ENCODE assay signal across 20 cellular contexts in genomic region chr11:72135891-72136676, GRCh38. TPM values are rescaled to one million over a fixed set of nuclear protein-coding genes. Genes with fewer than 3 reads are reported as not detected.
DNase-seq lines count a peak whose midpoint lies in the region; ATAC-seq and TF ChIP-seq lines count a peak whose summit lies in the region.
"Had no signal": no experiment of that assay in that cellular context is flagged by ENCODE, and none has a peak within 500 bp of the region (broad histone marks: within the 10 kb centered on the region; RNA-seq: fewer than 3 reads in every experiment).

No MANE protein-coding gene starts in this region.

- H3K27me3 Mint-ChIP-seq in activated naive CD8-positive, alpha-beta T cell treated with anti-CD3 and anti-CD28 coated beads, Interleukin-2, amount 10 ng/mL, durations not matched to agents 7 days and 5 days: peaks cover 27% of the 10 kb centered on the region
- peaks cover 16% of the 10 kb centered on the region for H3K27me3 Mint-ChIP-seq in activated naive CD8-positive, alpha-beta T cell treated with anti-CD3 and anti-CD28 coated beads for 36 hours

- intact Hi-C loops in cardiac septum (cut with DNase I): no loop called here

- ATAC-seq in activated naive CD8-positive, alpha-beta T cell treated with anti-CD3 and anti-CD28 coated beads, Interleukin-2, amount 10 ng/mL, durations not matched to agents 7 days and 5 days (ENCODE audit: low read depth): no peak

- no peaks in the 10 kb centered on the region for H3K4me1 ChIP-seq in Peyer's patch
- H3K4me1 ChIP-seq: upper lobe of right lung had no signal

- no peak for TF ChIP-seq CTCF in Peyer's patch (IDR thresholded peaks at IDR 0.05)

- peaks cover 10% of the 10 kb centered on the region for H3K4me1 Mint-ChIP-seq in activated naive CD8-positive, alpha-beta T cell treated with anti-CD3 and anti-CD28 coated beads, Interleukin-2, amount 10 ng/mL, durations not matched to agents 7 days and 5 days
- peaks cover 3% of the 10 kb centered on the region for H3K4me1 Mint-ChIP-seq in activated naive CD8-positive, alpha-beta T cell treated with anti-CD3 and anti-CD28 coated beads for 36 hours

- no peaks in the 10 kb centered on the region for H3K36me3 Mint-ChIP-seq in activated naive CD8-positive, alpha-beta T cell treated with anti-CD3 and anti-CD28 coated beads, Interleukin-2, amount 10 ng/mL, durations not matched to agents 7 days and 5 days
- H3K36me3 Mint-ChIP-seq in activated naive CD8-positive, alpha-beta T cell treated with anti-CD3 and anti-CD28 coated beads for 36 hours: no peaks in the 10 kb centered on the region

- no peak overlapping the region for H3K27ac ChIP-seq in Peyer's patch
- H3K27ac ChIP-seq: upper lobe of right lung had no signal

- no peak for DNase-seq in activated naive CD8-positive, alpha-beta T cell treated with anti-CD3 and anti-CD28 coated beads, Interleukin-2, amount 10 ng/mL, durations not matched to agents 7 days and 5 days
- no peak for DNase-seq in activated naive CD8-positive, alpha-beta T cell treated with anti-CD3 and anti-CD28 coated beads for 36 hours
- peak; percentile 45 for DNase-seq in iris pigment epithelial cell (ENCODE audit: low read depth)
- DNase-seq in Peyer's patch: no peak
- DNase-seq in cardiac septum (ENCODE audit: low spot score): no peak
- DNase-seq in NCI-H146 (lab: John Stamatoyannopoulos, UW): no peak
- DNase-seq: activated CD4-positive, alpha-beta T cell treated with anti-CD3 and anti-CD28 coated beads for 48 hours; activated CD8-positive, alpha-beta memory T cell treated with anti-CD3 and anti-CD28 coated beads, Interleukin-2, amount 50 U/mL, for 4 hours; activated naive CD4-positive, alpha-beta T cell; heart right ventricle; islet precursor cell; KBM-7; mammary epithelial cell; naive thymus-derived CD4-positive, alpha-beta T cell; NCI-H187 treated with DMSO at 0.1 percent for 48 hours; NCI-H226; stimulated activated CD4-positive, alpha-beta T cell treated with anti-CD3 and anti-CD28 coated beads, Interleukin-2, amount 100 ng/mL, for 24 hours; upper lobe of right lung had no signal

- H3K4me3 Mint-ChIP-seq in activated naive CD8-positive, alpha-beta T cell treated with anti-CD3 and anti-CD28 coated beads, Interleukin-2, amount 10 ng/mL, durations not matched to agents 7 days and 5 days: no peak overlapping the region
- no peak overlapping the region for H3K4me3 Mint-ChIP-seq in activated naive CD8-positive, alpha-beta T cell treated with anti-CD3 and anti-CD28 coated beads for 36 hours
- H3K4me3 Mint-ChIP-seq: naive thymus-derived CD4-positive, alpha-beta T cell; stimulated activated naive CD8-positive, alpha-beta T cell treated with anti-CD3 and anti-CD28 coated beads, Interleukin-15, amount 100 ng/mL, for 72 hours had no signal

- no peaks in the 10 kb centered on the region for H3K36me3 ChIP-seq in Peyer's patch
- H3K36me3 ChIP-seq: heart right ventricle, upper lobe of right lung had no signal

- TF ChIP-seq POLR2A in Peyer's patch (IDR thresholded peaks at IDR 0.05): no peak

- POLR2A ChIA-PET in activated naive CD8-positive, alpha-beta T cell treated with anti-CD3 and anti-CD28 coated beads, Interleukin-2, amount 10 ng/mL, durations not matched to agents 7 days and 5 days (lab: Charles Lee): no interaction called here

- H3K27me3 ChIP-seq in Peyer's patch: no peaks in the 10 kb centered on the region

- H3K27ac Mint-ChIP-seq in activated naive CD8-positive, alpha-beta T cell treated with anti-CD3 and anti-CD28 coated beads, Interleukin-2, amount 10 ng/mL, durations not matched to agents 7 days and 5 days: peak overlapping the region; percentile 24
- H3K27ac Mint-ChIP-seq in activated naive CD8-positive, alpha-beta T cell treated with anti-CD3 and anti-CD28 coated beads for 36 hours: no peak overlapping the region
- H3K27ac Mint-ChIP-seq: stimulated activated naive CD8-positive, alpha-beta T cell treated with anti-CD3 and anti-CD28 coated beads, Interleukin-15, amount 100 ng/mL, for 72 hours had no signal

- no peak overlapping the region for H3K4me3 ChIP-seq in Peyer's patch
- H3K4me3 ChIP-seq: upper lobe of right lung had no signal

- H3K9me3 Mint-ChIP-seq in activated naive CD8-positive, alpha-beta T cell treated with anti-CD3 and anti-CD28 coated beads, Interleukin-2, amount 10 ng/mL, durations not matched to agents 7 days and 5 days: peaks cover 4% of the 10 kb centered on the region
- H3K9me3 Mint-ChIP-seq in activated naive CD8-positive, alpha-beta T cell treated with anti-CD3 and anti-CD28 coated beads for 36 hours: no peaks in the 10 kb centered on the region
- H3K9me3 Mint-ChIP-seq: stimulated activated naive CD8-positive, alpha-beta T cell treated with anti-CD3 and anti-CD28 coated beads, Interleukin-15, amount 100 ng/mL, for 72 hours had no signal

- H3K9me3 ChIP-seq in Peyer's patch: no peaks in the 10 kb centered on the region
- H3K9me3 ChIP-seq: heart right ventricle, upper lobe of right lung had no signal

RNA-seq across cellular contexts. Expression of gene FOLR3, which starts 0.6 kb away (rescaled TPM):
- total RNA-seq in activated naive CD8-positive, alpha-beta T cell treated with anti-CD3 and anti-CD28 coated beads, Interleukin-2, amount 10 ng/mL, durations not matched to agents 7 days and 5 days: not detected
- not detected for total RNA-seq in activated naive CD8-positive, alpha-beta T cell treated with anti-CD3 and anti-CD28 coated beads for 36 hours
- total RNA-seq in Peyer's patch: not detected
- not detected for total RNA-seq in cardiac septum
- total RNA-seq: A172 had no signal

RNA-seq across cellular contexts. Expression of gene ANAPC15, which starts 23.6 kb away (rescaled TPM):
- total RNA-seq in activated naive CD8-positive, alpha-beta T cell treated with anti-CD3 and anti-CD28 coated beads, Interleukin-2, amount 10 ng/mL, durations not matched to agents 7 days and 5 days: 10 to 100 TPM; 49.0 to 52.5 TPM
- 10 to 100 TPM; 70.4 to 71.8 TPM for total RNA-seq in activated naive CD8-positive, alpha-beta T cell treated with anti-CD3 and anti-CD28 coated beads for 36 hours
- total RNA-seq in Peyer's patch (10 to 100 TPM; 24.5 to 56.1 (median 43.0) TPM), cardiac septum (46.4 TPM)

RNA-seq across cellular contexts. Expression of gene TOMT, which starts 30.4 kb away (rescaled TPM):
- total RNA-seq in activated naive CD8-positive, alpha-beta T cell treated with anti-CD3 and anti-CD28 coated beads, Interleukin-2, amount 10 ng/mL, durations not matched to agents 7 days and 5 days: not detected
- total RNA-seq in activated naive CD8-positive, alpha-beta T cell treated with anti-CD3 and anti-CD28 coated beads for 36 hours: not detected
- not detected for total RNA-seq in Peyer's patch
- total RNA-seq in cardiac septum: not detected
- total RNA-seq: A172, upper lobe of right lung had no signal

RNA-seq across cellular contexts. Expression of gene LAMTOR1, which starts 33.0 kb away (rescaled TPM):
- 10 to 100 TPM; 65.6 to 70.5 TPM for total RNA-seq in activated naive CD8-positive, alpha-beta T cell treated with anti-CD3 and anti-CD28 coated beads, Interleukin-2, amount 10 ng/mL, durations not matched to agents 7 days and 5 days
- total RNA-seq in activated naive CD8-positive, alpha-beta T cell treated with anti-CD3 and anti-CD28 coated beads for 36 hours: 10 to 100 TPM; 65.5 to 66.2 TPM
- total RNA-seq in Peyer's patch (100 to 1,000 TPM in 1 of 4 donors, 10 to 100 TPM in 3; 86.6 to 132 (median 88.1) TPM), cardiac septum (79.3 TPM)

RNA-seq across cellular contexts. Expression of gene LRRC51, which starts 55.4 kb away (rescaled TPM):
- total RNA-seq in activated naive CD8-positive, alpha-beta T cell treated with anti-CD3 and anti-CD28 coated beads, Interleukin-2, amount 10 ng/mL, durations not matched to agents 7 days and 5 days: 1 to 10 TPM; 4.3 to 5.1 TPM
- total RNA-seq in activated naive CD8-positive, alpha-beta T cell treated with anti-CD3 and anti-CD28 coated beads for 36 hours: 10 to 100 TPM in 1 of 2 experiments, 1 to 10 TPM in 1; 7.0 to 10.0 TPM
- 1 to 10 TPM; 2.8 to 7.4 (median 6.0) TPM for total RNA-seq in Peyer's patch
- 4.2 TPM for total RNA-seq in cardiac septum
